In genomic region chr1:184143449-184143848, GRCh38 we compare ENCODE assay signal across 11 cellular contexts.
DNase-seq lines count a peak whose midpoint lies in the region; ATAC-seq and TF ChIP-seq lines count a peak whose summit lies in the region.
"Had no signal": no experiment of that assay in that cellular context is flagged by ENCODE, and none has a peak within 500 bp of the region (broad histone marks: within the 10 kb centered on the region; RNA-seq: fewer than 3 reads in every experiment).

No MANE protein-coding gene starts in this region.

- no peak overlapping the region for H3K9ac ChIP-seq in DND-41 (ENCODE audit: low read depth, low read length)

- no peaks in the 10 kb centered on the region for H3K4me1 ChIP-seq in DND-41 (ENCODE audit: insufficient read depth, low read length)

- ATAC-seq in DND-41 (ENCODE audit: insufficient read depth, low read depth), result no peak
- ATAC-seq in HG03439 (IDR thresholded peaks at IDR 0.05; ENCODE audit: unreplicated experiment), result no peak
- ATAC-seq in HG03521 (IDR thresholded peaks at IDR 0.05; ENCODE audit: unreplicated experiment), result no peak

- H3K27ac ChIP-seq in DND-41 (ENCODE audit: low read length), result no peak overlapping the region

- no peak overlapping the region for H3K4me3 ChIP-seq in DND-41 (ENCODE audit: low read depth in 1 of 2, low read length in 2 of 2)
- no peak overlapping the region for H3K4me3 ChIP-seq in choroid plexus epithelial cell (ENCODE audit: low read depth, low read length)

- no peak overlapping the region for H3K4me2 ChIP-seq in DND-41 (ENCODE audit: insufficient read depth, low read length)

- H3K79me2 ChIP-seq in DND-41 (ENCODE audit: insufficient read depth, low read length), result no peaks in the 10 kb centered on the region

- no peaks in the 10 kb centered on the region for H4K20me1 ChIP-seq in DND-41 (ENCODE audit: insufficient read depth, low read length)

- H3K9me3 ChIP-seq in DND-41 (ENCODE audit: insufficient read depth, low read length, severe bottlenecking), result no peaks in the 10 kb centered on the region

- no peak overlapping the region for H2AFZ ChIP-seq in DND-41 (ENCODE audit: low read depth, low read length)

- H3K27me3 ChIP-seq in DND-41 (ENCODE audit: insufficient read depth, low read length, poor library complexity), result peaks cover 4% of the 10 kb centered on the region

- DNase-seq in DND-41, result no peak
- peak; percentile 20 for DNase-seq in NCI-H2227 (lab: John Stamatoyannopoulos, UW; ENCODE audit: unreplicated experiment)
- DNase-seq in choroid plexus epithelial cell (ENCODE audit: low read depth), result peak; percentile 52
- peak; percentile 26 for DNase-seq in pons (ENCODE audit: low spot score)
- no peak for DNase-seq in NCI-H774 (lab: John Stamatoyannopoulos, UW)
- no peak for DNase-seq in iPS-NIHi11 (ENCODE audit: low spot score)
- DNase-seq: activated CD4-positive, alpha-beta T cell treated with anti-CD3 and anti-CD28 coated beads for 4 hours; activated naive CD4-positive, alpha-beta T cell treated with Interleukin-2 at 50 U/mL for 16 hours; EL had no signal

- TF ChIP-seq CTCF in DND-41 (IDR thresholded peaks at IDR 0.05; ENCODE audit: borderline replicate concordance, extremely low read depth, low read length, poor library complexity, severe bottlenecking), result peak; percentile 5
- TF ChIP-seq CTCF in choroid plexus epithelial cell (conservative IDR thresholded peaks at IDR 0.05; ENCODE audit: low read depth, low read length), result peak; percentile 20

- no peaks in the 10 kb centered on the region for H3K36me3 ChIP-seq in DND-41 (ENCODE audit: insufficient read depth, low read length)

Comparison
In these comparisons a context has a peak if more than half of its experiments do, and no peak if none do; other contexts are left out.
1. DNase-seq: peak in NCI-H2227 (single experiment), choroid plexus epithelial cell (single experiment) and pons (single experiment); none in DND-41 (single experiment), NCI-H774 (single experiment) and iPS-NIHi11 (single experiment).